ENCODE assay signal across 14 cellular contexts in genomic region chr2:241003369-241003768, GRCh38.
"Had no signal": no experiment of that assay in that cellular context is flagged by ENCODE, and none has a peak within 500 bp of the region (broad histone marks: within the 10 kb centered on the region; RNA-seq: fewer than 3 reads in every experiment).

No MANE protein-coding gene starts in this region.

- H3K4me3 Mint-ChIP-seq: activated T-cell treated with anti-CD3 and anti-CD28 coated beads, Interleukin-2, amount 50 U/mL, for 72 hours; dendritic cell treated with granulocyte-macrophage colony-stimulating factor and Interleukin-4, amounts not matched to agents 40 ng/mL and 50 ng/mL, for 4 days; effector memory CD8-positive, alpha-beta T cell; immature natural killer cell had no signal

- H3K27ac Mint-ChIP-seq: activated T-cell treated with anti-CD3 and anti-CD28 coated beads, Interleukin-2, amount 50 U/mL, for 72 hours; dendritic cell treated with granulocyte-macrophage colony-stimulating factor and Interleukin-4, amounts not matched to agents 40 ng/mL and 50 ng/mL, for 4 days; effector memory CD8-positive, alpha-beta T cell; immature natural killer cell; T-helper 17 cell had no signal

- DNase-seq: activated CD4-positive, alpha-beta T cell treated with anti-CD3 and anti-CD28 coated beads, Interleukin-2, amount 50 U/mL, for 1 hour; activated gamma-delta T cell treated with Interleukin-2 at 50 U/mL for 16 hours; activated T-cell treated with anti-CD3 and anti-CD28 coated beads, Interleukin-2, amount 50 U/mL, for 72 hours; effector memory CD8-positive, alpha-beta T cell; foreskin melanocyte; immature natural killer cell; lower lobe of right lung; midbrain; SJCRH30; stimulated activated CD4-positive, alpha-beta T cell treated with anti-CD3 and anti-CD28 coated beads, Interleukin-1b, Interleukin-23, amount 100 ng/mL, for 48 hours; T-helper 17 cell; testis; upper lobe of right lung had no signal
